Comparison of ENCODE assay signal across 8 cellular contexts in genomic region chr13:43874512-43875092, GRCh38. TPM values are rescaled to one million over a fixed set of nuclear protein-coding genes. Genes with fewer than 3 reads are reported as not detected.
DNase-seq lines count a peak whose midpoint lies in the region; ATAC-seq, FAIRE-seq and TF ChIP-seq lines count a peak whose summit lies in the region.

No MANE protein-coding gene starts in this region.

- TF ChIP-seq CTCF in GM12864 (IDR thresholded peaks at IDR 0.05; ENCODE audit: low read depth, low read length, missing control alignments) (peak; percentile 23), testis (IDR thresholded peaks at IDR 0.05) (peak; percentile 10 to 58 (median 11))

- no peaks in the 10 kb centered on the region for H3K36me3 ChIP-seq in testis (ENCODE audit: low read depth, missing control alignments)

- FAIRE-seq in RCC 7860 (lab: Jason Lieb, UNC), result peak; percentile 89

- no peak overlapping the region for H3K27ac ChIP-seq in testis

- DNase-seq in A172 (ENCODE audit: low spot score), result peak; percentile 17
- DNase-seq in GM12864 (ENCODE audit: low read depth), result no peak
- DNase-seq in RCC 7860 (ENCODE audit: low spot score), result peak; percentile 16
- DNase-seq in fibroblast of the conjunctiva (ENCODE audit: low read depth), result peak; percentile 20
- no peak for DNase-seq in testis
- DNase-seq in activated CD4-positive, alpha-beta T cell treated with anti-CD3 and anti-CD28 coated beads, Interleukin-2, amount 50 U/mL, for 48 hours, result no peak
- DNase-seq in GM19240 (ENCODE audit: insufficient read length, low spot score), result no peak

- intact Hi-C loops in testis (cut with DNase I; ENCODE audit: low total_unique reads), result no loop called here

- WGBS in testis, 2 donors, result 22 to 30% methylated on average over 2 of the region's 2 CpGs

- peaks cover 5% of the 10 kb centered on the region for H3K4me1 ChIP-seq in testis

- H3K27me3 ChIP-seq in testis, result no peaks in the 10 kb centered on the region

- ATAC-seq in GM18511 (IDR thresholded peaks at IDR 0.05; ENCODE audit: unreplicated experiment), result no peak

- no peak for TF ChIP-seq POLR2A in testis (IDR thresholded peaks at IDR 0.05)

- H3K4me3 ChIP-seq in GM12864 (ENCODE audit: low read depth, low read length) (no peak overlapping the region), testis (no peak overlapping the region)

- no peaks in the 10 kb centered on the region for H3K9me3 ChIP-seq in testis

RNA-seq across cellular contexts. Expression of gene CCDC122, which starts 4.9 kb away (rescaled TPM):
- 8.1 and 8.6 TPM in 2 replicates for total RNA-seq in A172 (2014; rRNA removed; shearing (Covaris generic))
- 10 to 100 TPM; 20.6 to 31.6 TPM for total RNA-seq in testis
- polyA plus RNA-seq in testis (ENCODE audit: insufficient read depth, low read depth, low replicate concordance), result 1.3 TPM

RNA-seq across cellular contexts. Expression of gene LACC1, which starts 5.1 kb away (rescaled TPM):
- total RNA-seq in A172 (2014; rRNA removed; shearing (Covaris generic)), result 3.1 and 7.9 TPM in 2 replicates
- 10 to 100 TPM; 29.1 to 34.4 TPM for total RNA-seq in testis
- 6.1 TPM for polyA plus RNA-seq in testis (ENCODE audit: insufficient read depth, low read depth, low replicate concordance)

Comparison
In these comparisons a context has a peak if more than half of its experiments do, and no peak if none do; other contexts are left out.
1. DNase-seq: peak in A172 (single experiment), RCC 7860 (single experiment) and fibroblast of the conjunctiva (single experiment); none in GM12864 (single experiment), testis (single experiment), activated CD4-positive, alpha-beta T cell treated with anti-CD3 and anti-CD28 coated beads, Interleukin-2, amount 50 U/mL, for 48 hours (0 of 2) and GM19240 (single experiment).